In genomic region chr4:151029537-151029936, GRCh38 we compare ENCODE assay signal across 24 cellular contexts. TPM values are rescaled to one million over a fixed set of nuclear protein-coding genes. Genes with fewer than 3 reads are reported as not detected.
DNase-seq lines count a peak whose midpoint lies in the region; ATAC-seq, FAIRE-seq and TF ChIP-seq lines count a peak whose summit lies in the region.
"Had no signal": no experiment of that assay in that cellular context is flagged by ENCODE, and none has a peak within 500 bp of the region (broad histone marks: within the 10 kb centered on the region; RNA-seq: fewer than 3 reads in every experiment).

No MANE protein-coding gene starts in this region.

- H3K4me1 ChIP-seq in GM12878 (ENCODE audit: control insufficient read depth, insufficient read depth, low read length) (peaks cover 18% of the 10 kb centered on the region), GM23248 (ENCODE audit: insufficient read depth) (peaks cover 7% of the 10 kb centered on the region; the same call in 1 of the 2 replicates)
- H3K4me1 ChIP-seq: esophagus muscularis mucosa, pancreas, testis had no signal

- no peaks in the 10 kb centered on the region for H3K9me3 ChIP-seq in GM12878 (replicated peaks; ENCODE audit: control insufficient read depth, insufficient read depth, low read length)
- no peaks in the 10 kb centered on the region for H3K9me3 ChIP-seq in GM23248 (ENCODE audit: low read depth)
- H3K9me3 ChIP-seq: esophagus muscularis mucosa, pancreas, testis had no signal

- SMC1A ChIA-PET in GM12878 (lab: Charles Lee; ENCODE audit: uncharacterized antibody, unreplicated experiment), result interaction anchor here (0.6 to 3.5 kb wide), 9 partner anchors 15 to 69 kb away, joined by 3 to 31 read pairs (median 5); partner anchors contain the start of genes LRBA and RPS3A

- H4K20me1 ChIP-seq in GM12878 (ENCODE audit: control insufficient read depth, insufficient read depth) (no peaks in the 10 kb centered on the region), GM23248 (ENCODE audit: insufficient read depth) (no peaks in the 10 kb centered on the region)

- H3K9ac ChIP-seq in GM12878 (ENCODE audit: control insufficient read depth, insufficient read depth, low read length) (no peak overlapping the region), GM23248 (no peak overlapping the region)

- CTCF ChIA-PET in GM12878 (lab: Yijun Ruan, JAX), result interaction anchor here (0.7 to 1.4 kb wide), 6 partner anchors 10 to 70 kb away, joined by 3 to 6 read pairs (median 5); partner anchors contain the start of genes LRBA and RPS3A

- TF ChIP-seq POLR2A in GM12878 (IDR thresholded peaks at IDR 0.05; ENCODE audit: low read depth, low read length), result no peak

- H3K27ac ChIP-seq in GM12878 (ENCODE audit: control insufficient read depth, insufficient read depth) (no peak overlapping the region), GM23248 (no peak overlapping the region)
- H3K27ac ChIP-seq: esophagus muscularis mucosa, HL-60, pancreas, testis, WERI-Rb-1 had no signal

- no peaks in the 10 kb centered on the region for H3K9me2 ChIP-seq in GM23248 (ENCODE audit: insufficient read depth)

- no peak for TF ChIP-seq CTCF in GM12878 (IDR thresholded peaks at IDR 0.05 in 2 of 3, conservative IDR thresholded peaks at IDR 0.05 in 1 of 3; ENCODE audit: control insufficient read depth in 2 of 3, extremely low read depth in 1 of 3, insufficient read depth in 1 of 3, low read depth in 3 of 3, low read length in 3 of 3)

- in situ Hi-C loops in GM12878 (cut with MboI) (no loop called here), GM23248 (cut with MboI) (no loop called here)

- intact Hi-C loops in GM12878 (cut with micrococcal nuclease; ENCODE audit: unreplicated experiment), result no loop called here

- H3F3A ChIP-seq in GM23248 (ENCODE audit: insufficient read depth), result no peaks in the 10 kb centered on the region

- ATAC-seq in GM12878 (peak; percentile 16; the same call in 2 of the 3 replicates), GM21717 (IDR thresholded peaks at IDR 0.05; ENCODE audit: unreplicated experiment) (no peak), GM21526 (IDR thresholded peaks at IDR 0.05; ENCODE audit: low FRiP score, unreplicated experiment) (no peak)
- ATAC-seq in stimulated activated naive CD8-positive, alpha-beta T cell treated with anti-CD3 and anti-CD28 coated beads, Interleukin-15, Interleukin-2, amounts not matched to agents 100 U/mL and 50 U/mL, for 24 hours, result peak; percentile 43
- ATAC-seq: naive thymus-derived CD8-positive, alpha-beta T cell; pancreas; sciatic nerve had no signal

- no peak overlapping the region for H2AFZ ChIP-seq in GM12878 (ENCODE audit: control insufficient read depth, low read depth, low read length)
- no peak overlapping the region for H2AFZ ChIP-seq in GM23248

- no peak for FAIRE-seq in GM12878 (lab: Jason Lieb, UNC)
- FAIRE-seq: astrocyte, pancreas had no signal

- H3K36me3 ChIP-seq in GM12878 (ENCODE audit: control insufficient read depth in 2 of 2, insufficient read depth in 2 of 2, low read length in 1 of 2) (no peaks in the 10 kb centered on the region), GM23248 (ENCODE audit: low read depth) (no peaks in the 10 kb centered on the region)
- H3K36me3 ChIP-seq: esophagus muscularis mucosa, pancreas, WERI-Rb-1 had no signal

- RAD21 ChIA-PET in GM12878 (lab: Charles Lee; ENCODE audit: unreplicated experiment), result interaction anchor here (0.7 to 5.9 kb wide), 7 partner anchors 13 to 88 kb away, joined by 3 to 33 read pairs (median 5); partner anchors contain the start of gene LRBA

- no peaks in the 10 kb centered on the region for H3K27me3 ChIP-seq in GM12878 (replicated peaks in 1 of 2; ENCODE audit: control insufficient read depth in 2 of 2, insufficient read depth in 2 of 2, low read length in 1 of 2)
- H3K27me3 ChIP-seq in GM23248 (replicated peaks; ENCODE audit: insufficient read depth), result no peaks in the 10 kb centered on the region
- H3K27me3 ChIP-seq: esophagus muscularis mucosa, pancreas, testis had no signal

- no TSS peak for BruUV-seq in GM12878 (replicated peaks; lab: Mats Ljungman, UMichigan)

- H3K4me2 ChIP-seq in GM12878 (ENCODE audit: control insufficient read depth, insufficient read depth), result 0 out of 2 replicates have a peak overlapping the region, but pooled peaks have one; percentile 25
- H3K4me2 ChIP-seq in GM23248 (ENCODE audit: unreplicated experiment), result no peak overlapping the region

- H3K79me2 ChIP-seq in GM12878 (ENCODE audit: control insufficient read depth, insufficient read depth, low read length) (no peaks in the 10 kb centered on the region), GM23248 (ENCODE audit: insufficient read depth) (no peaks in the 10 kb centered on the region)

- no peak for TF ChIP-seq RAD21 in GM12878 (IDR thresholded peaks at IDR 0.05; ENCODE audit: insufficient read depth, low read depth, low read length)

- H3K4me3 ChIP-seq in GM12878, result no peak overlapping the region
- no peak overlapping the region for H3K4me3 ChIP-seq in GM23248
- H3K4me3 ChIP-seq: esophagus muscularis mucosa, pancreas, testis had no signal

- no peak for TF ChIP-seq EP300 in GM12878 (IDR thresholded peaks at IDR 0.05; ENCODE audit: borderline replicate concordance in 1 of 2, control insufficient read depth in 1 of 2, low read depth in 2 of 2, low read length in 2 of 2)

- DNase-seq in activated T-cell treated with anti-CD3 and anti-CD28 coated beads for 24 hours (ENCODE audit: low read depth) (peak; percentile 20), activated T-cell treated with anti-CD3 and anti-CD28 coated beads for 4 hours (no peak), GM12878 (ENCODE audit: low read depth, low spot score) (no peak), GM23248 (no peak)
- DNase-seq in activated CD8-positive, alpha-beta memory T cell treated with anti-CD3 and anti-CD28 coated beads, Interleukin-2, amount 50 U/mL, for 48 hours, result peak; percentile 62
- DNase-seq in stimulated activated naive CD8-positive, alpha-beta T cell treated with anti-CD3 and anti-CD28 coated beads, Interleukin-15, Interleukin-2, amounts not matched to agents 100 U/mL and 50 U/mL, for 24 hours, result peak; percentile 39
- DNase-seq: DMS 273 treated with DMSO at 0.1 percent for 48 hours; effector CD4-positive, alpha-beta T cell; mesendoderm; MM.1S; naive thymus-derived CD8-positive, alpha-beta T cell; NCI-H146; NCI-H2171 treated with DMSO at 0.1 percent for 48 hours; NCI-H748 treated with DMSO at 0.1 percent for 48 hours; pancreas; SHP77 treated with DMSO at 0.1 percent for 48 hours; testis; WERI-Rb-1 had no signal

- WGBS in GM12878 (ENCODE audit: insufficient coverage, insufficient replicate concordance, low lambda C conversion rate, missing lambda C conversion rate), result 81% methylated on average over 10 of the region's 10 CpGs
- 94 to 97% methylated on average over 10 of the region's 10 CpGs for WGBS in GM23248 (ENCODE audit: low coverage in 1 of 2, low lambda C conversion rate in 2 of 2, missing lambda C conversion rate in 2 of 2), 2 experiments

- POLR2A ChIA-PET in GM12878 (lab: Charles Lee), result interaction anchor here (0.5 to 4.5 kb wide), 7 partner anchors 14 to 42 kb away, joined by 3 to 41 read pairs (median 4); partner anchors contain the start of gene LRBA

TF ChIP-seq in GM12878, 131 proteins besides CTCF, POLR2A, EP300 and RAD21 (continues in another document):
- TF ChIP-seq IKZF2 (IDR thresholded peaks at IDR 0.05) (no peak), ZBTB4 (CRISPR knock-in tag; IDR thresholded peaks at IDR 0.05) (no peak)

RNA-seq across cellular contexts. Expression of gene LRBA, which starts 14.5 kb away (rescaled TPM):
- 574 and 578 TPM in 2 replicates for total RNA-seq in GM12878 (2013; cell fraction: nucleolus; rRNA removed)
- total RNA-seq in GM12878 (2014; rRNA removed) (75.5 and 89.8 TPM in 2 replicates), GM12878 (2014; rRNA removed; fragmentation: Illumina TruSeq; extraction: Trizol) (93.4 and 101 TPM in 2 replicates), GM12878 (2021) (70.6 and 72.7 TPM in 2 replicates)
- polyA plus RNA-seq in GM12878 (2011; ENCODE audit: low read depth), result 40.5 TPM
- polyA plus RNA-seq in GM12878 (2011; rRNA removed) (74.6 and 82.6 TPM in 2 replicates), GM12878 (2014; fragmentation: Illumina TruSeq; extraction: Trizol) (74.4 and 98.9 TPM in 2 replicates), GM12878 (2014; fragmentation: Nextera tagmentation; extraction: Ambion mirVana) (10 to 100 TPM; 20.3 to 22.0 TPM), GM12878 (2014; rRNA removed) (37.1 and 39.4 TPM in 2 replicates), GM12878 (2016; fragmentation: Nextera tagmentation; extraction: Ambion mirVana) (10 to 100 TPM; 24.8 to 29.4 TPM), GM23248 (2016; fragmentation: Nextera tagmentation; extraction: Ambion mirVana) (5.7 and 6.6 TPM in 2 replicates)
- polyA plus RNA-seq in GM12878 (2011; cell fraction: cytosol; rRNA removed), result 71.9 and 79.6 TPM in 2 replicates
- polyA plus RNA-seq in GM12878 (2011; cell fraction: nucleus; rRNA removed), result 58.5 and 60.2 TPM in 2 replicates
- 39.6 and 45.7 TPM in 2 replicates for polyA plus RNA-seq in GM12878 (2012)
- polyA minus RNA-seq in GM12878 (2011; rRNA and poly(A)+ RNA removed), result 433 TPM in 2 replicates
- 91.3 and 96.2 TPM in 2 replicates for polyA minus RNA-seq in GM12878 (2011; cell fraction: cytosol; rRNA and poly(A)+ RNA removed)
- 384 and 542 TPM in 2 replicates for polyA minus RNA-seq in GM12878 (2011; cell fraction: nucleus; rRNA and poly(A)+ RNA removed)
- total RNA-seq in GM23248 (2014; rRNA removed; shearing (Covaris generic)), result 15.7 and 17.8 TPM in 2 replicates

Comparison
In these comparisons a context has a peak if more than half of its experiments do, and no peak if none do; other contexts are left out.
1. DNase-seq: peak in activated T-cell treated with anti-CD3 and anti-CD28 coated beads for 24 hours (single experiment), activated CD8-positive, alpha-beta memory T cell treated with anti-CD3 and anti-CD28 coated beads, Interleukin-2, amount 50 U/mL, for 48 hours (single experiment) and stimulated activated naive CD8-positive, alpha-beta T cell treated with anti-CD3 and anti-CD28 coated beads, Interleukin-15, Interleukin-2, amounts not matched to agents 100 U/mL and 50 U/mL, for 24 hours (single experiment); none in activated T-cell treated with anti-CD3 and anti-CD28 coated beads for 4 hours (single experiment), GM12878 (single experiment) and GM23248 (single experiment).
2. ATAC-seq: peak in GM12878 (single experiment) and stimulated activated naive CD8-positive, alpha-beta T cell treated with anti-CD3 and anti-CD28 coated beads, Interleukin-15, Interleukin-2, amounts not matched to agents 100 U/mL and 50 U/mL, for 24 hours (single experiment); none in GM21717 (single experiment) and GM21526 (single experiment).